In the genomic region with DNA sequence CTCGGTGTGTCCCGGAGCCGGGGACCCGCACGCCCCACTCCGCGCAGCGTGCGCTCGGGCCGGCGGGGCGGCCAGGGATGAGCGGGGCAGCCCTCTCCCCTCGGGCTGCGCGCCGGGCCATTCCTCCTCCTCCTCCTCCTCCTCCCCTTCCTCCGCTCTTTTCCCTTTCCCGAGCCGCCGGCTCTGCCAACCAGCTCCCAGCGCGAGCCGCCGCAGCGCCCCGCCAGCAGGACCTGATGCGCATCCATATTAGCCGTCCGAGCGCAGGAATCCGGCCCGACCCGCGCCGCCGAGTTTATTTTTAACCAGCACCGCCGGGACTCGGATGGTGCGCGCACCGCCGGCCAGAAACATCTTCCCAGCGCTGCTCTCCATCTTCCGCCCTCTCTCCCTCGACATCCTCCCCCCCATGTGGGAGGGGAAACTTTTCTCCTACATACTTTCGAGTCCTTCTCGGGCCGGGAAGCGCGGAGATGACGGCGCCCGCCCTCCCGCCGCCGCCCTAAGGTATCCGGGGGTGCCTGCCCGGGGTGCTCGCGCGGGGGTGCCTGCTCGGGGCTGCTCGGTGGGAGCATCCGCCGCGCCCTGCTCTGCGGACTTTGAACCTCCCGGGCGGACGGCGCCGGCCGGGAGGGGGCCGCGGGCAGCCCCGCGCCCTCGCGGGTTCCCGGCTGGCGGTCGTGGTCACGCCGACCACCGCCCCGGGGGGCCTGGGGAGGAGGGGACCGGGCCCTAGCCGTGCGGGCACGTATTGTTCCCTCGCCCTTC, we compare ENCODE assay signal across 8 cellular contexts. TPM values are rescaled to one million over a fixed set of nuclear protein-coding genes. Genes with fewer than 3 reads are reported as not detected.
DNase-seq lines count a peak whose midpoint lies in the region; ATAC-seq and TF ChIP-seq lines count a peak whose summit lies in the region.

No MANE protein-coding gene starts in this region.

- TF ChIP-seq CTCF in fibroblast of the aortic adventitia (IDR thresholded peaks at IDR 0.05; ENCODE audit: insufficient read depth, low read length), result no peak
- TF ChIP-seq CTCF in nephron progenitor cell (IDR thresholded peaks at IDR 0.05), result no peak
- no peak for TF ChIP-seq CTCF in upper lobe of right lung (IDR thresholded peaks at IDR 0.05)

- peak overlapping the region; percentile 91 for H3K27ac ChIP-seq in upper lobe of right lung

- DNase-seq in AG20443 (ENCODE audit: low spot score), result peak; percentile 72
- DNase-seq in NCI-H526 treated with DMSO at 0.1 percent for 48 hours (lab: John Stamatoyannopoulos, UW), result peak; percentile 68
- DNase-seq in fibroblast of the aortic adventitia (ENCODE audit: low read depth), result peak; percentile 47
- peak; percentile 68 for DNase-seq in nephron progenitor cell
- DNase-seq in upper lobe of right lung, result peak; percentile 80
- DNase-seq in cerebellar nuclear complex (lab: John Stamatoyannopoulos, UW), result no peak

- no peaks in the 10 kb centered on the region for H3K9me3 ChIP-seq in upper lobe of right lung

- H3K27me3 ChIP-seq in upper lobe of right lung, result no peaks in the 10 kb centered on the region

- H3K4me3 ChIP-seq in fibroblast of the aortic adventitia (ENCODE audit: low read depth, low read length) (peak overlapping the region; percentile 98), upper lobe of right lung (peak overlapping the region; percentile 97)

- peak overlapping the region; percentile 88 for H3K4me3 Mint-ChIP-seq in activated T-helper 17 cell treated with anti-CD3 and anti-CD28 coated beads, Interleukin-2, amount 50 U/mL, for 72 hours
- H3K4me3 Mint-ChIP-seq in nephron progenitor cell, result peak overlapping the region; percentile 92

- peak overlapping the region; percentile 86 for H3K27ac Mint-ChIP-seq in activated T-helper 17 cell treated with anti-CD3 and anti-CD28 coated beads, Interleukin-2, amount 50 U/mL, for 72 hours
- no peak overlapping the region for H3K27ac Mint-ChIP-seq in nephron progenitor cell

- intact Hi-C loops in upper lobe of right lung (cut with DNase I), result loop anchor here (10.0 kb wide), 1 partner anchor 126 kb away; no protein-coding TSS in a partner anchor

- peaks cover 15% of the 10 kb centered on the region for H3K36me3 Mint-ChIP-seq in activated T-helper 17 cell treated with anti-CD3 and anti-CD28 coated beads, Interleukin-2, amount 50 U/mL, for 72 hours (ENCODE audit: low read depth)
- H3K36me3 Mint-ChIP-seq in nephron progenitor cell (ENCODE audit: low read depth), result no peaks in the 10 kb centered on the region

- ATAC-seq in GM19467 (IDR thresholded peaks at IDR 0.05; ENCODE audit: unreplicated experiment), result peak; percentile 5
- peak; percentile 33 for ATAC-seq in activated T-helper 17 cell treated with anti-CD3 and anti-CD28 coated beads, Interleukin-2, amount 50 U/mL, for 72 hours (replicated peaks)
- ATAC-seq in upper lobe of right lung, result peak; percentile 46

- no peaks in the 10 kb centered on the region for H3K27me3 Mint-ChIP-seq in activated T-helper 17 cell treated with anti-CD3 and anti-CD28 coated beads, Interleukin-2, amount 50 U/mL, for 72 hours
- peaks cover 5% of the 10 kb centered on the region for H3K27me3 Mint-ChIP-seq in nephron progenitor cell (ENCODE audit: low read depth, poor library complexity)

- H3K36me3 ChIP-seq in upper lobe of right lung, result no peaks in the 10 kb centered on the region

- peaks cover 34% of the 10 kb centered on the region for H3K4me1 ChIP-seq in upper lobe of right lung

- H3K4me1 Mint-ChIP-seq in activated T-helper 17 cell treated with anti-CD3 and anti-CD28 coated beads, Interleukin-2, amount 50 U/mL, for 72 hours, result peaks cover 43% of the 10 kb centered on the region
- peaks cover 52% of the 10 kb centered on the region for H3K4me1 Mint-ChIP-seq in nephron progenitor cell

- H3K9me3 Mint-ChIP-seq in activated T-helper 17 cell treated with anti-CD3 and anti-CD28 coated beads, Interleukin-2, amount 50 U/mL, for 72 hours, result no peaks in the 10 kb centered on the region
- H3K9me3 Mint-ChIP-seq in nephron progenitor cell, result no peaks in the 10 kb centered on the region

RNA-seq across cellular contexts. Expression of a gene that starts 0.6 kb away (rescaled TPM):
- 10 to 100 TPM; 14.8 to 21.9 TPM for total RNA-seq in activated T-helper 17 cell treated with anti-CD3 and anti-CD28 coated beads, Interleukin-2, amount 50 U/mL, for 72 hours
- total RNA-seq in fibroblast of the aortic adventitia (ENCODE audit: low replicate concordance) (17.6 and 23.8 TPM in 2 replicates), upper lobe of right lung (60.2 TPM)

Comparison
In these comparisons a context has a peak if more than half of its experiments do, and no peak if none do; other contexts are left out.
1. DNase-seq: peak in AG20443 (single experiment), NCI-H526 treated with DMSO at 0.1 percent for 48 hours (single experiment), fibroblast of the aortic adventitia (single experiment), nephron progenitor cell (single experiment) and upper lobe of right lung (single experiment); none in cerebellar nuclear complex (0 of 2).
2. Peak in every context shown above with its lines, with median percentiles within 50 percentile points of each other: ATAC-seq.